9 cellular contexts compared by ENCODE assay signal in genomic region chr20:57112448-57112847, GRCh38.
"Had no signal": no experiment of that assay in that cellular context is flagged by ENCODE, and none has a peak within 500 bp of the region (broad histone marks: within the 10 kb centered on the region; RNA-seq: fewer than 3 reads in every experiment).

No MANE protein-coding gene starts in this region.

- ATAC-seq: HCT116, K562 had no signal

- H3K4me1 ChIP-seq: HAP-1 had no signal

- H3K27ac ChIP-seq: GM23248, HL-60 had no signal

- H3K9me3 ChIP-seq: HAP-1 had no signal

- H2AFZ ChIP-seq: GM23248 had no signal

- H3K36me3 ChIP-seq: HAP-1 had no signal

- H3K4me3 ChIP-seq: GM23248, HAP-1, K562 had no signal

- H3K4me3 Mint-ChIP-seq: HFFc6 had no signal

- H3K27ac Mint-ChIP-seq: HFFc6 had no signal

- DNase-seq: GM23248, GOT3, H7, HFFc6, IMR-90 had no signal

- FAIRE-seq: K562 had no signal

- H3K9ac ChIP-seq: GM23248 had no signal
